In genomic region chr5:177300236-177300880, GRCh38 we compare ENCODE assay signal across 8 cellular contexts. TPM values are rescaled to one million over a fixed set of nuclear protein-coding genes. Genes with fewer than 3 reads are reported as not detected.
DNase-seq lines count a peak whose midpoint lies in the region; ATAC-seq and TF ChIP-seq lines count a peak whose summit lies in the region.

No MANE protein-coding gene starts in this region.

- H3K27me3 ChIP-seq in BJ (ENCODE audit: control insufficient read depth, insufficient read depth, low read length), result no peaks in the 10 kb centered on the region
- no peaks in the 10 kb centered on the region for H3K27me3 ChIP-seq in esophagus (ENCODE audit: control insufficient read depth in 1 of 2, insufficient read depth in 2 of 2, low read length in 2 of 2)
- no peaks in the 10 kb centered on the region for H3K27me3 ChIP-seq in vagina

- peaks cover 83% of the 10 kb centered on the region for H3K4me1 Mint-ChIP-seq in activated CD4-positive, alpha-beta T cell treated with anti-CD3 and anti-CD28 coated beads, Interleukin-2, amount 10 ng/mL, durations not matched to agents 7 days and 5 days
- H3K4me1 Mint-ChIP-seq in naive thymus-derived CD8-positive, alpha-beta T cell, result peaks cover 47 to 89% (median 81%) of the 10 kb centered on the region in 4 donors

- H3K27me3 Mint-ChIP-seq in activated CD4-positive, alpha-beta T cell treated with anti-CD3 and anti-CD28 coated beads, Interleukin-2, amount 10 ng/mL, durations not matched to agents 7 days and 5 days, result no peaks in the 10 kb centered on the region
- H3K27me3 Mint-ChIP-seq in naive thymus-derived CD8-positive, alpha-beta T cell, result no peaks in the 10 kb centered on the region

- H3K4me1 ChIP-seq in esophagus (ENCODE audit: control insufficient read depth in 2 of 2, insufficient read depth in 2 of 2, low read length in 1 of 2) (peaks cover 6 to 15% of the 10 kb centered on the region in 2 donors), vagina (peaks cover 65% of the 10 kb centered on the region)

- H3K27ac Mint-ChIP-seq in activated CD4-positive, alpha-beta T cell treated with anti-CD3 and anti-CD28 coated beads, Interleukin-2, amount 10 ng/mL, durations not matched to agents 7 days and 5 days, result peak overlapping the region; percentile 89
- H3K27ac Mint-ChIP-seq in naive thymus-derived CD8-positive, alpha-beta T cell, result peak overlapping the region; percentile 78 to 99 (median 96)

- POLR2A ChIA-PET in BJ (lab: Charles Lee), result no interaction called here
- POLR2A ChIA-PET in activated CD4-positive, alpha-beta T cell treated with anti-CD3 and anti-CD28 coated beads, Interleukin-2, amount 10 ng/mL, durations not matched to agents 7 days and 5 days (lab: Charles Lee), result interaction anchor here (0.6 kb wide), 1 partner anchor 171 kb away, joined by 3 read pairs; no protein-coding TSS in a partner anchor
- POLR2A ChIA-PET in naive thymus-derived CD8-positive, alpha-beta T cell (lab: Charles Lee), result interaction anchor here (0.5 to 4.0 kb wide), 2 partner anchors 12 to 93 kb away, joined by 5 to 14 read pairs; partner anchors contain the start of gene MXD3

- H3K36me3 ChIP-seq in BJ (ENCODE audit: control insufficient read depth, insufficient read depth, low read length), result peaks cover 13% of the 10 kb centered on the region
- peaks cover 0 to 5% of the 10 kb centered on the region in 2 donors for H3K36me3 ChIP-seq in esophagus (ENCODE audit: control insufficient read depth in 2 of 2, insufficient read depth in 2 of 2, low read length in 1 of 2)
- peaks cover 0 to 13% of the 10 kb centered on the region in 2 donors for H3K36me3 ChIP-seq in vagina

- no peaks in the 10 kb centered on the region for H3K9me3 Mint-ChIP-seq in activated CD4-positive, alpha-beta T cell treated with anti-CD3 and anti-CD28 coated beads, Interleukin-2, amount 10 ng/mL, durations not matched to agents 7 days and 5 days
- no peaks in the 10 kb centered on the region for H3K9me3 Mint-ChIP-seq in naive thymus-derived CD8-positive, alpha-beta T cell

- H3K27ac ChIP-seq in esophagus (ENCODE audit: low read depth in 2 of 2, low read length in 1 of 2), result peak overlapping the region; percentile 78 to 88
- H3K27ac ChIP-seq in vagina, result peak overlapping the region; percentile 84

- CTCF ChIA-PET in BJ (lab: Yijun Ruan, JAX), result interaction anchor here (1.1 to 10.3 kb wide), 2 partner anchors 44 to 188 kb away, joined by 4 to 84 read pairs; no protein-coding TSS in a partner anchor
- CTCF ChIA-PET in activated CD4-positive, alpha-beta T cell treated with anti-CD3 and anti-CD28 coated beads, Interleukin-2, amount 10 ng/mL, durations not matched to agents 7 days and 5 days (lab: Charles Lee), result interaction anchor here (1.0 to 2.3 kb wide), 4 partner anchors 10 to 186 kb away, joined by 3 to 13 read pairs (median 6); no protein-coding TSS in a partner anchor

- H3K36me3 Mint-ChIP-seq in activated CD4-positive, alpha-beta T cell treated with anti-CD3 and anti-CD28 coated beads, Interleukin-2, amount 10 ng/mL, durations not matched to agents 7 days and 5 days (ENCODE audit: low read depth), result peaks cover 67% of the 10 kb centered on the region
- H3K36me3 Mint-ChIP-seq in naive thymus-derived CD8-positive, alpha-beta T cell, result peaks cover 0 to 17% (median 0%) of the 10 kb centered on the region in 3 donors

- intact Hi-C loops in vagina (cut with DNase I), result loop anchor here (10.0 kb wide), 1 partner anchor 186 kb away; no protein-coding TSS in a partner anchor

- H3K9me3 ChIP-seq in esophagus (ENCODE audit: control insufficient read depth in 2 of 2, insufficient read depth in 1 of 2, low read depth in 1 of 2, low read length in 1 of 2), result no peaks in the 10 kb centered on the region
- no peaks in the 10 kb centered on the region for H3K9me3 ChIP-seq in vagina

- TF ChIP-seq CTCF in BJ (IDR thresholded peaks at IDR 0.05; ENCODE audit: insufficient read depth, low read depth, low read length) (peak; percentile 42; the same call in 1 of the 2 replicates), vagina (IDR thresholded peaks at IDR 0.05) (no peak)

- peak overlapping the region; percentile 55 for H3K4me3 Mint-ChIP-seq in activated CD4-positive, alpha-beta T cell treated with anti-CD3 and anti-CD28 coated beads, Interleukin-2, amount 10 ng/mL, durations not matched to agents 7 days and 5 days
- H3K4me3 Mint-ChIP-seq in naive thymus-derived CD8-positive, alpha-beta T cell, result peak overlapping the region; percentile 33 to 96 (median 78)

- WGBS in esophagus, 2 donors, result 11 to 24% methylated on average over 4 of the region's 4 CpGs

- DNase-seq in BJ (ENCODE audit: low read depth) (no peak), M059J (ENCODE audit: low read depth) (peak; percentile 58), vagina (ENCODE audit: extremely low spot score in 2 of 2) (no peak), NCI-H1694 (lab: John Stamatoyannopoulos, UW) (no peak)
- peak; percentile 74 for DNase-seq in activated CD4-positive, alpha-beta T cell treated with anti-CD3 and anti-CD28 coated beads, Interleukin-2, amount 10 ng/mL, durations not matched to agents 7 days and 5 days
- DNase-seq in naive thymus-derived CD8-positive, alpha-beta T cell, result peak; percentile 42 to 76 (median 60)

- peak; percentile 52 for ATAC-seq in GM21423 (IDR thresholded peaks at IDR 0.05; ENCODE audit: unreplicated experiment)
- peak; percentile 43 to 67 for ATAC-seq in naive thymus-derived CD8-positive, alpha-beta T cell

- TF ChIP-seq POLR2A in vagina (IDR thresholded peaks at IDR 0.05), result no peak

- H3K4me3 ChIP-seq in BJ (ENCODE audit: low read depth, low read length) (no peak overlapping the region), esophagus (ENCODE audit: low read depth in 1 of 2, low read length in 2 of 2) (no peak overlapping the region), vagina (no peak overlapping the region)

RNA-seq across cellular contexts. Expression of gene RAB24, which starts 3.2 kb away (rescaled TPM):
- polyA plus RNA-seq in BJ (2011; rRNA removed) (39.7 and 54.7 TPM in 2 replicates), esophagus (10 to 100 TPM; 60.0 to 80.2 TPM)
- polyA minus RNA-seq in BJ (2011; rRNA and poly(A)+ RNA removed), result 8.6 and 11.1 TPM in 2 replicates
- 8.2 and 17.0 TPM in 2 replicates for total RNA-seq in M059J (2014; rRNA removed; shearing (Covaris generic))
- 10 to 100 TPM; 28.3 to 34.4 TPM for total RNA-seq in activated CD4-positive, alpha-beta T cell treated with anti-CD3 and anti-CD28 coated beads, Interleukin-2, amount 10 ng/mL, durations not matched to agents 7 days and 5 days
- 10 to 100 TPM; 23.3 TPM for total RNA-seq in naive thymus-derived CD8-positive, alpha-beta T cell
- polyA plus RNA-seq in naive thymus-derived CD8-positive, alpha-beta T cell, result 10 to 100 TPM; 20.8 to 26.9 (median 26.1) TPM
- 48.6 TPM for total RNA-seq in vagina

RNA-seq across cellular contexts. Expression of gene PRELID1, which starts 3.2 kb away (rescaled TPM):
- polyA plus RNA-seq in BJ (2011; rRNA removed) (182 and 245 TPM in 2 replicates), esophagus (100 to 1,000 TPM; 120 to 135 TPM)
- polyA minus RNA-seq in BJ (2011; rRNA and poly(A)+ RNA removed), result 60.4 and 99.3 TPM in 2 replicates
- 238 and 249 TPM in 2 replicates for total RNA-seq in M059J (2014; rRNA removed; shearing (Covaris generic))
- total RNA-seq in activated CD4-positive, alpha-beta T cell treated with anti-CD3 and anti-CD28 coated beads, Interleukin-2, amount 10 ng/mL, durations not matched to agents 7 days and 5 days, result 100 to 1,000 TPM; 142 to 152 TPM
- 10 to 100 TPM; 54.2 to 61.4 TPM for total RNA-seq in naive thymus-derived CD8-positive, alpha-beta T cell
- 100 to 1,000 TPM; 163 to 204 (median 180) TPM for polyA plus RNA-seq in naive thymus-derived CD8-positive, alpha-beta T cell
- 93.3 TPM for total RNA-seq in vagina

RNA-seq across cellular contexts. Expression of gene MXD3, which starts 11.3 kb away (rescaled TPM):
- 11.8 and 18.1 TPM in 2 replicates for polyA plus RNA-seq in BJ (2011; rRNA removed)
- 4.2 and 5.2 TPM in 2 replicates for polyA minus RNA-seq in BJ (2011; rRNA and poly(A)+ RNA removed)
- total RNA-seq in M059J (2014; rRNA removed; shearing (Covaris generic)), result 29.7 and 36.1 TPM in 2 replicates
- 100 to 1,000 TPM; 107 to 109 TPM for total RNA-seq in activated CD4-positive, alpha-beta T cell treated with anti-CD3 and anti-CD28 coated beads, Interleukin-2, amount 10 ng/mL, durations not matched to agents 7 days and 5 days
- polyA plus RNA-seq in esophagus, result 10 to 100 TPM; 14.4 to 32.3 TPM
- 10 to 100 TPM; 13.6 to 18.1 TPM for total RNA-seq in naive thymus-derived CD8-positive, alpha-beta T cell
- polyA plus RNA-seq in naive thymus-derived CD8-positive, alpha-beta T cell, result 1 to 10 TPM in 1 of 3 donors, under 1 TPM in 2; 0.07 to 1.1 (median 0.44) TPM
- total RNA-seq in vagina, result 5.4 TPM

RNA-seq across cellular contexts. Expression of gene LMAN2, which starts 51.1 kb away (rescaled TPM):
- polyA plus RNA-seq in BJ (2011; rRNA removed), result 228 and 248 TPM in 2 replicates
- 185 and 254 TPM in 2 replicates for polyA minus RNA-seq in BJ (2011; rRNA and poly(A)+ RNA removed)
- 443 and 538 TPM in 2 replicates for total RNA-seq in M059J (2014; rRNA removed; shearing (Covaris generic))
- total RNA-seq in activated CD4-positive, alpha-beta T cell treated with anti-CD3 and anti-CD28 coated beads, Interleukin-2, amount 10 ng/mL, durations not matched to agents 7 days and 5 days, result 100 to 1,000 TPM; 123 to 132 TPM
- 100 to 1,000 TPM in 1 of 2 donors, 10 to 100 TPM in 1; 84.0 to 190 TPM for polyA plus RNA-seq in esophagus
- total RNA-seq in naive thymus-derived CD8-positive, alpha-beta T cell, result 10 to 100 TPM; 77.1 to 89.0 TPM
- 100 to 1,000 TPM; 212 to 243 (median 242) TPM for polyA plus RNA-seq in naive thymus-derived CD8-positive, alpha-beta T cell
- total RNA-seq in vagina, result 166 TPM

RNA-seq across cellular contexts. Expression of gene RGS14, which starts 57.4 kb away (rescaled TPM):
- polyA plus RNA-seq in BJ (2011; rRNA removed) (4.1 and 6.0 TPM in 2 replicates), esophagus (10 to 100 TPM; 49.7 to 74.5 TPM)
- polyA minus RNA-seq in BJ (2011; rRNA and poly(A)+ RNA removed), result 3.0 and 3.8 TPM in 2 replicates
- total RNA-seq in M059J (2014; rRNA removed; shearing (Covaris generic)), result 9.8 and 11.5 TPM in 2 replicates
- total RNA-seq in activated CD4-positive, alpha-beta T cell treated with anti-CD3 and anti-CD28 coated beads, Interleukin-2, amount 10 ng/mL, durations not matched to agents 7 days and 5 days, result 100 to 1,000 TPM; 124 to 132 TPM
- 100 to 1,000 TPM; 117 to 122 TPM for total RNA-seq in naive thymus-derived CD8-positive, alpha-beta T cell
- polyA plus RNA-seq in naive thymus-derived CD8-positive, alpha-beta T cell, result 10 to 100 TPM; 40.9 to 89.3 (median 45.9) TPM
- 49.1 TPM for total RNA-seq in vagina

Comparison
In these comparisons a context has a peak if more than half of its experiments do, and no peak if none do; other contexts are left out.
1. DNase-seq: peak in M059J (single experiment), activated CD4-positive, alpha-beta T cell treated with anti-CD3 and anti-CD28 coated beads, Interleukin-2, amount 10 ng/mL, durations not matched to agents 7 days and 5 days (single experiment) and naive thymus-derived CD8-positive, alpha-beta T cell (10 of 10); none in BJ (single experiment), vagina (0 of 2) and NCI-H1694 (single experiment).